In genomic region chr18:70377317-70377799, GRCh38 we compare ENCODE assay signal across 1 cellular context.
TF ChIP-seq lines count a peak whose summit lies in the region.

No MANE protein-coding gene starts in this region.

TF ChIP-seq in HepG2, 621 proteins besides CTCF, POLR2A, EP300 and RAD21 (continued from another document and continues in another):
- TF ChIP-seq ZNF367 (CRISPR knock-in tag; IDR thresholded peaks at IDR 0.05; ENCODE audit: borderline replicate concordance) (no peak), ZNF773 (CRISPR knock-in tag; IDR thresholded peaks at IDR 0.05; ENCODE audit: borderline replicate concordance) (no peak), ZNF510 (CRISPR knock-in tag; IDR thresholded peaks at IDR 0.05; ENCODE audit: low read depth) (peak; percentile 73; the same call in 1 of the 2 replicates), ADNP (CRISPR knock-in tag; IDR thresholded peaks at IDR 0.05) (no peak), ZNF225 (CRISPR knock-in tag; IDR thresholded peaks at IDR 0.05) (no peak), KMT2B (CRISPR knock-in tag; IDR thresholded peaks at IDR 0.05) (peak; percentile 27; the same call in 1 of the 2 replicates), RNF2 (conservative IDR thresholded peaks at IDR 0.05; ENCODE audit: low read depth) (no peak), PHB2 (IDR thresholded peaks at IDR 0.05; ENCODE audit: partially characterized antibody) (no peak), ZNF207 (IDR thresholded peaks at IDR 0.05; ENCODE audit: borderline replicate concordance) (no peak), NONO (IDR thresholded peaks at IDR 0.05) (no peak), NONO (CRISPR knock-in tag; conservative IDR thresholded peaks at IDR 0.05) (no peak), ZBTB3 (CRISPR knock-in tag; IDR thresholded peaks at IDR 0.05; ENCODE audit: borderline replicate concordance, low read depth) (peak; percentile 57; the same call in 1 of the 2 replicates), BCLAF1 (IDR thresholded peaks at IDR 0.05) (no peak), ZNF580 (CRISPR knock-in tag; IDR thresholded peaks at IDR 0.05; ENCODE audit: borderline replicate concordance, low read depth) (no peak), HOXA7 (CRISPR knock-in tag; IDR thresholded peaks at IDR 0.05) (no peak), RARA (CRISPR knock-in tag; IDR thresholded peaks at IDR 0.05) (peak; percentile 41; the same call in 1 of the 2 replicates), SRSF9 (IDR thresholded peaks at IDR 0.05; ENCODE audit: borderline replicate concordance, insufficient read depth, low read depth, low read length, poor library complexity, severe bottlenecking) (no peak), ZNF468 (CRISPR knock-in tag; IDR thresholded peaks at IDR 0.05) (no peak), ZNF275 (CRISPR knock-in tag; IDR thresholded peaks at IDR 0.05; ENCODE audit: borderline replicate concordance) (no peak), RFXANK (CRISPR knock-in tag; IDR thresholded peaks at IDR 0.05) (0 out of 2 replicates have a peak, but pooled peaks have one; percentile 38), ZNF850 (CRISPR knock-in tag; conservative IDR thresholded peaks at IDR 0.05) (no peak), ZBTB42 (CRISPR knock-in tag; IDR thresholded peaks at IDR 0.05) (no peak), ZNF879 (CRISPR knock-in tag; IDR thresholded peaks at IDR 0.05) (no peak), ZNF546 (CRISPR knock-in tag; conservative IDR thresholded peaks at IDR 0.05) (0 out of 2 replicates have a peak, but pooled peaks have one; percentile 5), GATAD1 (CRISPR knock-in tag; IDR thresholded peaks at IDR 0.05) (no peak), NFATC3 (CRISPR knock-in tag; IDR thresholded peaks at IDR 0.05) (no peak), MATR3 (CRISPR knock-in tag; IDR thresholded peaks at IDR 0.05) (no peak), KLF15 (CRISPR knock-in tag; IDR thresholded peaks at IDR 0.05; ENCODE audit: borderline replicate concordance) (no peak), BRCA1 (CRISPR knock-in tag; IDR thresholded peaks at IDR 0.05) (no peak)
- TF ChIP-seq, protein P1, sequence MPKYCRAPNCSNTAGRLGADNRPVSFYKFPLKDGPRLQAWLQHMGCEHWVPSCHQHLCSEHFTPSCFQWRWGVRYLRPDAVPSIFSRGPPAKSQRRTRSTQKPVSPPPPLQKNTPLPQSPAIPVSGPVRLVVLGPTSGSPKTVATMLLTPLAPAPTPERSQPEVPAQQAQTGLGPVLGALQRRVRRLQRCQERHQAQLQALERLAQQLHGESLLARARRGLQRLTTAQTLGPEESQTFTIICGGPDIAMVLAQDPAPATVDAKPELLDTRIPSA (CRISPR knock-in tag; IDR thresholded peaks at IDR 0.05; ENCODE audit: borderline replicate concordance), result no peak
- TF ChIP-seq, protein P2, sequence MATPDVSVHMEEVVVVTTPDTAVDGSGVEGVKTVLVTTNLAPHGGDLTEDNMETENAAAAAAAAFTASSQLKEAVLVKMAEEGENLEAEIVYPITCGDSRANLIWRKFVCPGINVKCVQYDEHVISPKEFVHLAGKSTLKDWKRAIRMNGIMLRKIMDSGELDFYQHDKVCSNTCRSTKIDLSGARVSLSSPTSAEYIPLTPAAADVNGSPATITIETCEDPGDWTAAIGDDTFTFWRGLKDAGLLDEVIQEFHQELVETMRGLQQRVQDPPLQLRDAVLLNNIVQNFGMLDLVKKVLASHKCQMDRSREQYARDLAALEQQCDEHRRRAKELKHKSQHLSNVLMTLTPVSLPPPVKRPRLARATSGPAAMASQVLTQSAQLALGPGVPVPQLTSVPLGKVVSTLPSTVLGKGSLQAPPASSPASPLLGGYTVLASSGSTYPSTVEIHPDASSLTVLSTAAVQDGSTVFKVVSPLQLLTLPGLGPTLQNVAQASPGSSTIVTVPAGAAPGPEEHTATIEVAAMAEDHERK (CRISPR knock-in tag; IDR thresholded peaks at IDR 0.05; ENCODE audit: low read depth), result no peak
- TF ChIP-seq, protein P3, sequence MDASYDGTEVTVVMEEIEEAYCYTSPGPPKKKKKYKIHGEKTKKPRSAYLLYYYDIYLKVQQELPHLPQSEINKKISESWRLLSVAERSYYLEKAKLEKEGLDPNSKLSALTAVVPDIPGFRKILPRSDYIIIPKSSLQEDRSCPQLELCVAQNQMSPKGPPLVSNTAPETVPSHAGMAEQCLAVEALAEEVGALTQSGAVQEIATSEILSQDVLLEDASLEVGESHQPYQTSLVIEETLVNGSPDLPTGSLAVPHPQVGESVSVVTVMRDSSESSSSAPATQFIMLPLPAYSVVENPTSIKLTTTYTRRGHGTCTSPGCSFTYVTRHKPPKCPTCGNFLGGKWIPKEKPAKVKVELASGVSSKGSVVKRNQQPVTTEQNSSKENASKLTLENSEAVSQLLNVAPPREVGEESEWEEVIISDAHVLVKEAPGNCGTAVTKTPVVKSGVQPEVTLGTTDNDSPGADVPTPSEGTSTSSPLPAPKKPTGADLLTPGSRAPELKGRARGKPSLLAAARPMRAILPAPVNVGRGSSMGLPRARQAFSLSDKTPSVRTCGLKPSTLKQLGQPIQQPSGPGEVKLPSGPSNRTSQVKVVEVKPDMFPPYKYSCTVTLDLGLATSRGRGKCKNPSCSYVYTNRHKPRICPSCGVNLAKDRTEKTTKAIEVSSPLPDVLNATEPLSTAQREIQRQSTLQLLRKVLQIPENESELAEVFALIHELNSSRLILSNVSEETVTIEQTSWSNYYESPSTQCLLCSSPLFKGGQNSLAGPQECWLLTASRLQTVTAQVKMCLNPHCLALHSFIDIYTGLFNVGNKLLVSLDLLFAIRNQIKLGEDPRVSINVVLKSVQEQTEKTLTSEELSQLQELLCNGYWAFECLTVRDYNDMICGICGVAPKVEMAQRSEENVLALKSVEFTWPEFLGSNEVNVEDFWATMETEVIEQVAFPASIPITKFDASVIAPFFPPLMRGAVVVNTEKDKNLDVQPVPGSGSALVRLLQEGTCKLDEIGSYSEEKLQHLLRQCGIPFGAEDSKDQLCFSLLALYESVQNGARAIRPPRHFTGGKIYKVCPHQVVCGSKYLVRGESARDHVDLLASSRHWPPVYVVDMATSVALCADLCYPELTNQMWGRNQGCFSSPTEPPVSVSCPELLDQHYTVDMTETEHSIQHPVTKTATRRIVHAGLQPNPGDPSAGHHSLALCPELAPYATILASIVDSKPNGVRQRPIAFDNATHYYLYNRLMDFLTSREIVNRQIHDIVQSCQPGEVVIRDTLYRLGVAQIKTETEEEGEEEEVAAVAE (CRISPR knock-in tag; IDR thresholded peaks at IDR 0.05; ENCODE audit: borderline replicate concordance), result no peak
- TF ChIP-seq, protein P4, sequence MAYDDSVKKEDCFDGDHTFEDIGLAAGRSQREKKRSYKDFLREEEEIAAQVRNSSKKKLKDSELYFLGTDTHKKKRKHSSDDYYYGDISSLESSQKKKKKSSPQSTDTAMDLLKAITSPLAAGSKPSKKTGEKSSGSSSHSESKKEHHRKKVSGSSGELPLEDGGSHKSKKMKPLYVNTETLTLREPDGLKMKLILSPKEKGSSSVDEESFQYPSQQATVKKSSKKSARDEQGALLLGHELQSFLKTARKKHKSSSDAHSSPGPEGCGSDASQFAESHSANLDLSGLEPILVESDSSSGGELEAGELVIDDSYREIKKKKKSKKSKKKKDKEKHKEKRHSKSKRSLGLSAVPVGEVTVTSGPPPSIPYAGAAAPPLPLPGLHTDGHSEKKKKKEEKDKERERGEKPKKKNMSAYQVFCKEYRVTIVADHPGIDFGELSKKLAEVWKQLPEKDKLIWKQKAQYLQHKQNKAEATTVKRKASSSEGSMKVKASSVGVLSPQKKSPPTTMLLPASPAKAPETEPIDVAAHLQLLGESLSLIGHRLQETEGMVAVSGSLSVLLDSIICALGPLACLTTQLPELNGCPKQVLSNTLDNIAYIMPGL (CRISPR knock-in tag; IDR thresholded peaks at IDR 0.05; ENCODE audit: borderline replicate concordance in 1 of 2, low read depth in 1 of 2), result no peak
- TF ChIP-seq, protein P5, sequence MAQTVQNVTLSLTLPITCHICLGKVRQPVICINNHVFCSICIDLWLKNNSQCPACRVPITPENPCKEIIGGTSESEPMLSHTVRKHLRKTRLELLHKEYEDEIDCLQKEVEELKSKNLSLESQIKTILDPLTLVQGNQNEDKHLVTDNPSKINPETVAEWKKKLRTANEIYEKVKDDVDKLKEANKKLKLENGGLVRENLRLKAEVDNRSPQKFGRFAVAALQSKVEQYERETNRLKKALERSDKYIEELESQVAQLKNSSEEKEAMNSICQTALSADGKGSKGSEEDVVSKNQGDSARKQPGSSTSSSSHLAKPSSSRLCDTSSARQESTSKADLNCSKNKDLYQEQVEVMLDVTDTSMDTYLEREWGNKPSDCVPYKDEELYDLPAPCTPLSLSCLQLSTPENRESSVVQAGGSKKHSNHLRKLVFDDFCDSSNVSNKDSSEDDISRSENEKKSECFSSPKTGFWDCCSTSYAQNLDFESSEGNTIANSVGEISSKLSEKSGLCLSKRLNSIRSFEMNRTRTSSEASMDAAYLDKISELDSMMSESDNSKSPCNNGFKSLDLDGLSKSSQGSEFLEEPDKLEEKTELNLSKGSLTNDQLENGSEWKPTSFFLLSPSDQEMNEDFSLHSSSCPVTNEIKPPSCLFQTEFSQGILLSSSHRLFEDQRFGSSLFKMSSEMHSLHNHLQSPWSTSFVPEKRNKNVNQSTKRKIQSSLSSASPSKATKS (CRISPR knock-in tag; IDR thresholded peaks at IDR 0.05), result no peak
- TF ChIP-seq, protein P6, sequence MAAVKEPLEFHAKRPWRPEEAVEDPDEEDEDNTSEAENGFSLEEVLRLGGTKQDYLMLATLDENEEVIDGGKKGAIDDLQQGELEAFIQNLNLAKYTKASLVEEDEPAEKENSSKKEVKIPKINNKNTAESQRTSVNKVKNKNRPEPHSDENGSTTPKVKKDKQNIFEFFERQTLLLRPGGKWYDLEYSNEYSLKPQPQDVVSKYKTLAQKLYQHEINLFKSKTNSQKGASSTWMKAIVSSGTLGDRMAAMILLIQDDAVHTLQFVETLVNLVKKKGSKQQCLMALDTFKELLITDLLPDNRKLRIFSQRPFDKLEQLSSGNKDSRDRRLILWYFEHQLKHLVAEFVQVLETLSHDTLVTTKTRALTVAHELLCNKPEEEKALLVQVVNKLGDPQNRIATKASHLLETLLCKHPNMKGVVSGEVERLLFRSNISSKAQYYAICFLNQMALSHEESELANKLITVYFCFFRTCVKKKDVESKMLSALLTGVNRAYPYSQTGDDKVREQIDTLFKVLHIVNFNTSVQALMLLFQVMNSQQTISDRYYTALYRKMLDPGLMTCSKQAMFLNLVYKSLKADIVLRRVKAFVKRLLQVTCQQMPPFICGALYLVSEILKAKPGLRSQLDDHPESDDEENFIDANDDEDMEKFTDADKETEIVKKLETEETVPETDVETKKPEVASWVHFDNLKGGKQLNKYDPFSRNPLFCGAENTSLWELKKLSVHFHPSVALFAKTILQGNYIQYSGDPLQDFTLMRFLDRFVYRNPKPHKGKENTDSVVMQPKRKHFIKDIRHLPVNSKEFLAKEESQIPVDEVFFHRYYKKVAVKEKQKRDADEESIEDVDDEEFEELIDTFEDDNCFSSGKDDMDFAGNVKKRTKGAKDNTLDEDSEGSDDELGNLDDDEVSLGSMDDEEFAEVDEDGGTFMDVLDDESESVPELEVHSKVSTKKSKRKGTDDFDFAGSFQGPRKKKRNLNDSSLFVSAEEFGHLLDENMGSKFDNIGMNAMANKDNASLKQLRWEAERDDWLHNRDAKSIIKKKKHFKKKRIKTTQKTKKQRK (IDR thresholded peaks at IDR 0.05; ENCODE audit: low read length), result no peak
- TF ChIP-seq, protein P7, sequence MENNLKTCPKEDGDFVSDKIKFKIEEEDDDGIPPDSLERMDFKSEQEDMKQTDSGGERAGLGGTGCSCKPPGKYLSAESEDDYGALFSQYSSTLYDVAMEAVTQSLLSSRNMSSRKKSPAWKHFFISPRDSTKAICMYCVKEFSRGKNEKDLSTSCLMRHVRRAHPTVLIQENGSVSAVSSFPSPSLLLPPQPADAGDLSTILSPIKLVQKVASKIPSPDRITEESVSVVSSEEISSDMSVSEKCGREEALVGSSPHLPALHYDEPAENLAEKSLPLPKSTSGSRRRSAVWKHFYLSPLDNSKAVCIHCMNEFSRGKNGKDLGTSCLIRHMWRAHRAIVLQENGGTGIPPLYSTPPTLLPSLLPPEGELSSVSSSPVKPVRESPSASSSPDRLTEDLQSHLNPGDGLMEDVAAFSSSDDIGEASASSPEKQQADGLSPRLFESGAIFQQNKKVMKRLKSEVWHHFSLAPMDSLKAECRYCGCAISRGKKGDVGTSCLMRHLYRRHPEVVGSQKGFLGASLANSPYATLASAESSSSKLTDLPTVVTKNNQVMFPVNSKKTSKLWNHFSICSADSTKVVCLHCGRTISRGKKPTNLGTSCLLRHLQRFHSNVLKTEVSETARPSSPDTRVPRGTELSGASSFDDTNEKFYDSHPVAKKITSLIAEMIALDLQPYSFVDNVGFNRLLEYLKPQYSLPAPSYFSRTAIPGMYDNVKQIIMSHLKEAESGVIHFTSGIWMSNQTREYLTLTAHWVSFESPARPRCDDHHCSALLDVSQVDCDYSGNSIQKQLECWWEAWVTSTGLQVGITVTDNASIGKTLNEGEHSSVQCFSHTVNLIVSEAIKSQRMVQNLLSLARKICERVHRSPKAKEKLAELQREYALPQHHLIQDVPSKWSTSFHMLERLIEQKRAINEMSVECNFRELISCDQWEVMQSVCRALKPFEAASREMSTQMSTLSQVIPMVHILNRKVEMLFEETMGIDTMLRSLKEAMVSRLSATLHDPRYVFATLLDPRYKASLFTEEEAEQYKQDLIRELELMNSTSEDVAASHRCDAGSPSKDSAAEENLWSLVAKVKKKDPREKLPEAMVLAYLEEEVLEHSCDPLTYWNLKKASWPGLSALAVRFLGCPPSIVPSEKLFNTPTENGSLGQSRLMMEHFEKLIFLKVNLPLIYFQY (CRISPR knock-in tag; IDR thresholded peaks at IDR 0.05; ENCODE audit: borderline replicate concordance), result no peak
